In genomic region chr2:232699110-232699509, GRCh38 we compare ENCODE assay signal across 10 cellular contexts. TPM values are rescaled to one million over a fixed set of nuclear protein-coding genes. Genes with fewer than 3 reads are reported as not detected.
DNase-seq lines count a peak whose midpoint lies in the region; ATAC-seq, FAIRE-seq and TF ChIP-seq lines count a peak whose summit lies in the region.
"Had no signal": no experiment of that assay in that cellular context is flagged by ENCODE, and none has a peak within 500 bp of the region (broad histone marks: within the 10 kb centered on the region; RNA-seq: fewer than 3 reads in every experiment).

No MANE protein-coding gene starts in this region.

- RAD21 ChIA-PET in GM12878 (lab: Charles Lee; ENCODE audit: unreplicated experiment): no interaction called here

- TF ChIP-seq EP300 in GM12878 (IDR thresholded peaks at IDR 0.05; ENCODE audit: borderline replicate concordance in 1 of 2, control insufficient read depth in 1 of 2, low read depth in 2 of 2, low read length in 2 of 2) (no peak), ovary (IDR thresholded peaks at IDR 0.05) (no peak)

- POLR2A ChIA-PET in GM12878 (lab: Charles Lee): interaction anchor here (1.1 kb wide), 1 partner anchor 10 kb away, joined by 3 read pairs; no protein-coding TSS in a partner anchor

- WGBS in GM12878 (ENCODE audit: insufficient coverage, insufficient replicate concordance, low lambda C conversion rate, missing lambda C conversion rate): 92% methylated on average over 2 of the region's 2 CpGs
- 76 to 84% (median 80%) methylated on average over 2 of the region's 2 CpGs for WGBS in ovary, 3 donors

- intact Hi-C loops in GM12878 (cut with micrococcal nuclease; ENCODE audit: unreplicated experiment) (no loop called here), ovary (cut with DNase I) (no loop called here)

- H3K9me3 Mint-ChIP-seq in HFFc6: no peaks in the 10 kb centered on the region

- H3K36me3 Mint-ChIP-seq in HFFc6 (ENCODE audit: low read depth): peaks cover 28% of the 10 kb centered on the region

- H3K27me3 Mint-ChIP-seq in HFFc6 (ENCODE audit: insufficient read depth): no peaks in the 10 kb centered on the region

- BruUV-seq in GM12878 (replicated peaks; lab: Mats Ljungman, UMichigan): no TSS peak

- no peaks in the 10 kb centered on the region for H3K9me3 ChIP-seq in BLaER1
- no peaks in the 10 kb centered on the region for H3K9me3 ChIP-seq in GM12878 (replicated peaks; ENCODE audit: control insufficient read depth, insufficient read depth, low read length)
- H3K9me3 ChIP-seq in mucosa of stomach (ENCODE audit: control insufficient read depth, low read length): no peaks in the 10 kb centered on the region
- no peaks in the 10 kb centered on the region for H3K9me3 ChIP-seq in ovary
- H3K9me3 ChIP-seq: right atrium auricular region had no signal

- H3K27ac Mint-ChIP-seq in HFFc6: peak overlapping the region; percentile 54

- H3K9ac ChIP-seq in BLaER1 (peak overlapping the region; percentile 94; the same call in 1 of the 2 replicates), GM12878 (ENCODE audit: control insufficient read depth, insufficient read depth, low read length) (peak overlapping the region; percentile 89), mucosa of stomach (ENCODE audit: low read length) (peak overlapping the region; percentile 14)

- H3K36me3 ChIP-seq in BLaER1 (peaks cover 35% of the 10 kb centered on the region), GM12878 (ENCODE audit: control insufficient read depth in 2 of 2, insufficient read depth in 2 of 2, low read length in 1 of 2) (peaks cover 2 to 5% of the 10 kb centered on the region in 2 experiments; a peak in 2 of 4 replicates), mucosa of stomach (ENCODE audit: control insufficient read depth, insufficient read depth, low read length) (no peaks in the 10 kb centered on the region), ovary (no peaks in the 10 kb centered on the region)
- H3K36me3 ChIP-seq: right atrium auricular region had no signal

- H3K4me1 ChIP-seq in BLaER1 (peaks cover 30% of the 10 kb centered on the region), GM12878 (ENCODE audit: control insufficient read depth, insufficient read depth, low read length) (peaks cover 4% of the 10 kb centered on the region; the same call in 1 of the 2 replicates), mucosa of stomach (ENCODE audit: control insufficient read depth, insufficient read depth, low read length) (peaks cover 18% of the 10 kb centered on the region), ovary (ENCODE audit: insufficient read depth) (peaks cover 11% of the 10 kb centered on the region)

- peaks cover 29% of the 10 kb centered on the region for H3K4me1 Mint-ChIP-seq in HFFc6 (ENCODE audit: low read depth)

- DNase-seq in HFFc6 (no peak), GM12878 (ENCODE audit: low read depth, low spot score) (no peak), kidney glomerular epithelial cell (lab: John Stamatoyannopoulos, UW) (no peak), ovary (no peak)
- DNase-seq: HCEC 1CT had no signal

- no peak overlapping the region for H3K27ac ChIP-seq in BLaER1
- no peak overlapping the region for H3K27ac ChIP-seq in GM12878 (ENCODE audit: control insufficient read depth, insufficient read depth)
- H3K27ac ChIP-seq in ovary: no peak overlapping the region
- H3K27ac ChIP-seq: right atrium auricular region had no signal

- TF ChIP-seq POLR2A in GM12878 (IDR thresholded peaks at IDR 0.05; ENCODE audit: low read depth, low read length) (no peak), ovary (IDR thresholded peaks at IDR 0.05) (no peak)

- H4K20me1 ChIP-seq in BLaER1 (peaks cover 58% of the 10 kb centered on the region), GM12878 (ENCODE audit: control insufficient read depth, insufficient read depth) (no peaks in the 10 kb centered on the region)

- SMC1A ChIA-PET in GM12878 (lab: Charles Lee; ENCODE audit: uncharacterized antibody, unreplicated experiment): no interaction called here

- no peaks in the 10 kb centered on the region for H3K27me3 ChIP-seq in BLaER1
- no peaks in the 10 kb centered on the region for H3K27me3 ChIP-seq in GM12878 (replicated peaks in 1 of 2; ENCODE audit: control insufficient read depth in 2 of 2, insufficient read depth in 2 of 2, low read length in 1 of 2)
- no peaks in the 10 kb centered on the region for H3K27me3 ChIP-seq in mucosa of stomach (ENCODE audit: control insufficient read depth, insufficient read depth, low read length)
- no peaks in the 10 kb centered on the region for H3K27me3 ChIP-seq in ovary
- H3K27me3 ChIP-seq: right atrium auricular region had no signal

- H3K4me3 ChIP-seq in BLaER1 (peak overlapping the region; percentile 95), GM12878 (peak overlapping the region; percentile 87), mucosa of stomach (ENCODE audit: low read length) (no peak overlapping the region), ovary (no peak overlapping the region)

- FAIRE-seq in GM12878 (lab: Jason Lieb, UNC): no peak

- H3K79me2 ChIP-seq in GM12878 (ENCODE audit: control insufficient read depth, insufficient read depth, low read length): peaks cover 54% of the 10 kb centered on the region

- ATAC-seq in GM12878: no peak
- ATAC-seq in HG03521 (IDR thresholded peaks at IDR 0.05; ENCODE audit: unreplicated experiment): no peak
- no peak for ATAC-seq in GM18520 (IDR thresholded peaks at IDR 0.05; ENCODE audit: unreplicated experiment)

- no peak for TF ChIP-seq RAD21 in GM12878 (IDR thresholded peaks at IDR 0.05; ENCODE audit: insufficient read depth, low read depth, low read length)

- TF ChIP-seq CTCF in HFFc6 (IDR thresholded peaks at IDR 0.05): no peak
- no peak for TF ChIP-seq CTCF in GM12878 (IDR thresholded peaks at IDR 0.05 in 2 of 3, conservative IDR thresholded peaks at IDR 0.05 in 1 of 3; ENCODE audit: control insufficient read depth in 2 of 3, extremely low read depth in 1 of 3, insufficient read depth in 1 of 3, low read depth in 3 of 3, low read length in 3 of 3)
- TF ChIP-seq CTCF in ovary (IDR thresholded peaks at IDR 0.05): no peak

- H2AFZ ChIP-seq in GM12878 (ENCODE audit: control insufficient read depth, low read depth, low read length): no peak overlapping the region

- CTCF ChIA-PET in GM12878 (lab: Yijun Ruan, JAX): no interaction called here

- H3K4me2 ChIP-seq in BLaER1 (peak overlapping the region; percentile 83), GM12878 (ENCODE audit: control insufficient read depth, insufficient read depth) (peak overlapping the region; percentile 87)

- in situ Hi-C loops in GM12878 (cut with MboI): no loop called here

- peak overlapping the region; percentile 98 for H3K4me3 Mint-ChIP-seq in HFFc6

TF ChIP-seq in GM12878, 131 proteins besides CTCF, POLR2A, EP300 and RAD21:
- TF ChIP-seq WRNIP1 (IDR thresholded peaks at IDR 0.05; ENCODE audit: borderline replicate concordance, low read depth, low read length) (0 out of 2 replicates have a peak, but pooled peaks have one; percentile 57), MEF2B (IDR thresholded peaks at IDR 0.05; ENCODE audit: partially characterized antibody, poor library complexity, severe bottlenecking) (no peak)

RNA-seq across cellular contexts. Expression of gene GIGYF2, which starts 2.0 kb away (rescaled TPM):
- 10 to 100 TPM; 36.9 to 44.6 (median 42.3) TPM for total RNA-seq in HFFc6 (2021; fragmentation: NEBNext Ultra II Directional; extraction: Animal tissue kit (Norgen Biotek cat#: 25700))
- 226 and 236 TPM in 2 replicates for total RNA-seq in GM12878 (2013; cell fraction: nucleolus; rRNA removed)
- total RNA-seq in GM12878 (2014; rRNA removed) (41.2 and 48.3 TPM in 2 replicates), GM12878 (2014; rRNA removed; fragmentation: Illumina TruSeq; extraction: Trizol) (47.2 and 48.1 TPM in 2 replicates), GM12878 (2021) (36.0 and 40.5 TPM in 2 replicates), ovary (10 to 100 TPM; 55.2 to 83.6 (median 69.4) TPM)
- 13.4 TPM for polyA plus RNA-seq in GM12878 (2011; ENCODE audit: low read depth)
- polyA plus RNA-seq in GM12878 (2011; rRNA removed) (38.5 and 46.0 TPM in 2 replicates), GM12878 (2014; fragmentation: Illumina TruSeq; extraction: Trizol) (34.7 and 39.4 TPM in 2 replicates), GM12878 (2014; fragmentation: Nextera tagmentation; extraction: Ambion mirVana) (10 to 100 TPM; 12.2 to 14.0 TPM), GM12878 (2014; rRNA removed) (24.2 and 31.1 TPM in 2 replicates), GM12878 (2016; fragmentation: Nextera tagmentation; extraction: Ambion mirVana) (10 to 100 TPM; 39.5 to 41.0 TPM), ovary (10 to 100 TPM; 22.1 to 55.9 TPM)
- 23.7 and 33.4 TPM in 2 replicates for polyA plus RNA-seq in GM12878 (2011; cell fraction: cytosol; rRNA removed)
- polyA plus RNA-seq in GM12878 (2011; cell fraction: nucleus; rRNA removed): 26.1 and 33.1 TPM in 2 replicates
- 19.6 and 21.9 TPM in 2 replicates for polyA plus RNA-seq in GM12878 (2012)
- polyA minus RNA-seq in GM12878 (2011; rRNA and poly(A)+ RNA removed): 87.5 and 95.2 TPM in 2 replicates
- polyA minus RNA-seq in GM12878 (2011; cell fraction: cytosol; rRNA and poly(A)+ RNA removed): 23.0 and 23.4 TPM in 2 replicates
- polyA minus RNA-seq in GM12878 (2011; cell fraction: nucleus; rRNA and poly(A)+ RNA removed): 53.4 and 82.2 TPM in 2 replicates

Comparison
In these comparisons a context has a peak if more than half of its experiments do, and no peak if none do; other contexts are left out.
1. H3K4me3 ChIP-seq: peak in BLaER1 (single experiment) and GM12878 (single experiment); none in mucosa of stomach (single experiment) and ovary (single experiment).
2. H3K9ac ChIP-seq: peak in every context shown above with its lines; median percentile 94 in BLaER1; 89 in GM12878; 14 in mucosa of stomach.